24 cellular contexts compared by ENCODE assay signal in genomic region chr4:153089781-153090180, GRCh38.
DNase-seq lines count a peak whose midpoint lies in the region; ATAC-seq, FAIRE-seq and TF ChIP-seq lines count a peak whose summit lies in the region.
"Had no signal": no experiment of that assay in that cellular context is flagged by ENCODE, and none has a peak within 500 bp of the region (broad histone marks: within the 10 kb centered on the region; RNA-seq: fewer than 3 reads in every experiment).

No MANE protein-coding gene starts in this region.

- no peak for TF ChIP-seq POLR2A in GM12878 (IDR thresholded peaks at IDR 0.05; ENCODE audit: low read depth, low read length)

- H3K4me1 Mint-ChIP-seq in GM23338 = peaks cover 34% of the 10 kb centered on the region
- peaks cover 17 to 23% (median 20%) of the 10 kb centered on the region in 4 donors for H3K4me1 Mint-ChIP-seq in naive thymus-derived CD8-positive, alpha-beta T cell

- SMC1A ChIA-PET in GM12878 (lab: Charles Lee; ENCODE audit: uncharacterized antibody, unreplicated experiment) = interaction anchor here (0.9 to 3.6 kb wide), 6 partner anchors 11 to 311 kb away, joined by 3 to 22 read pairs (median 3); no protein-coding TSS in a partner anchor

- H3K27me3 Mint-ChIP-seq in GM23338 (ENCODE audit: insufficient read depth, low read depth, poor library complexity) = peaks cover 4% of the 10 kb centered on the region
- H3K27me3 Mint-ChIP-seq in naive thymus-derived CD8-positive, alpha-beta T cell = no peaks in the 10 kb centered on the region
- H3K27me3 Mint-ChIP-seq: CD8-positive, alpha-beta memory T cell had no signal

- H3K9ac ChIP-seq in GM12878 (ENCODE audit: control insufficient read depth, insufficient read depth, low read length) = no peak overlapping the region
- H3K9ac ChIP-seq: SK-N-SH had no signal

- H3K27ac ChIP-seq in GM23338 (ENCODE audit: low read depth) (no peak overlapping the region), GM12878 (ENCODE audit: control insufficient read depth, insufficient read depth) (no peak overlapping the region)
- H3K27ac ChIP-seq: C4-2B had no signal

- H4K20me1 ChIP-seq in GM23338 (replicated peaks; ENCODE audit: insufficient read depth) = no peaks in the 10 kb centered on the region
- H4K20me1 ChIP-seq in GM12878 (ENCODE audit: control insufficient read depth, insufficient read depth) = no peaks in the 10 kb centered on the region

- CTCF ChIA-PET in GM12878 (lab: Yijun Ruan, JAX) = interaction anchor here (1.1 to 4.1 kb wide), 3 partner anchors 38 to 1290 kb away, joined by 3 to 27 read pairs (median 3); no protein-coding TSS in a partner anchor

- H3K9me2 ChIP-seq in GM23338 (ENCODE audit: insufficient read depth) = 0 out of 2 replicates have a peak, but pooled peaks cover under 1% of the 10 kb centered on the region
- H3K9me2 ChIP-seq: SK-N-SH had no signal

- H3K9me3 Mint-ChIP-seq in GM23338 = no peaks in the 10 kb centered on the region
- H3K9me3 Mint-ChIP-seq in naive thymus-derived CD8-positive, alpha-beta T cell = no peaks in the 10 kb centered on the region
- H3K9me3 Mint-ChIP-seq: CD8-positive, alpha-beta memory T cell had no signal

- H3K4me3 ChIP-seq in GM23338 (no peak overlapping the region), GM12878 (no peak overlapping the region)

- no peak for TF ChIP-seq RAD21 in GM12878 (IDR thresholded peaks at IDR 0.05; ENCODE audit: insufficient read depth, low read depth, low read length)

- no peak for FAIRE-seq in GM12878 (lab: Jason Lieb, UNC)
- FAIRE-seq: D721Med, H54 had no signal

- DNase-seq in GM23338 (ENCODE audit: low spot score) = no peak
- no peak for DNase-seq in GM12878 (ENCODE audit: low read depth, low spot score)
- DNase-seq in hippocampal formation (lab: John Stamatoyannopoulos, UW) = peak; percentile 9 to 56
- DNase-seq in pons (ENCODE audit: low spot score) = peak; percentile 84
- DNase-seq in D341Med (ENCODE audit: low spot score) = no peak
- DNase-seq in naive thymus-derived CD8-positive, alpha-beta T cell = no peak
- DNase-seq in NCI-H524 (lab: John Stamatoyannopoulos, UW) = no peak
- DNase-seq: AML-193; CD8-positive, alpha-beta memory T cell; EL; GF-D8; Karpas-422; NCI-H1417; NCI-H187; NCI-H446 treated with DMSO at 0.1 percent for 48 hours; NCI-H748 treated with DMSO at 0.1 percent for 48 hours; NK-92 treated with Interleukin-12 subunit alpha and Interleukin-12 subunit beta, amount 100 ng/mL, for 24 hours; SIG-M5; SK-N-SH had no signal

- H3F3A ChIP-seq in GM23338 (replicated peaks; ENCODE audit: low read depth) = no peaks in the 10 kb centered on the region

- no peaks in the 10 kb centered on the region for H3K9me3 ChIP-seq in GM12878 (replicated peaks; ENCODE audit: control insufficient read depth, insufficient read depth, low read length)
- H3K9me3 ChIP-seq: SK-N-SH had no signal

- WGBS in GM12878 (ENCODE audit: insufficient coverage, insufficient replicate concordance, low lambda C conversion rate, missing lambda C conversion rate) = 12% methylated on average over 8 of the region's 8 CpGs

- H3K27me3 ChIP-seq in GM23338 (ENCODE audit: insufficient read depth) = no peaks in the 10 kb centered on the region
- no peaks in the 10 kb centered on the region for H3K27me3 ChIP-seq in GM12878 (replicated peaks in 1 of 2; ENCODE audit: control insufficient read depth in 2 of 2, insufficient read depth in 2 of 2, low read length in 1 of 2)

- H3K36me3 Mint-ChIP-seq in GM23338 (ENCODE audit: low read depth) = no peaks in the 10 kb centered on the region
- no peaks in the 10 kb centered on the region for H3K36me3 Mint-ChIP-seq in naive thymus-derived CD8-positive, alpha-beta T cell
- H3K36me3 Mint-ChIP-seq: CD8-positive, alpha-beta memory T cell had no signal

- no TSS peak for BruUV-seq in GM12878 (replicated peaks; lab: Mats Ljungman, UMichigan)

- H2AFZ ChIP-seq in GM23338 = peak overlapping the region; percentile 76
- no peak overlapping the region for H2AFZ ChIP-seq in GM12878 (ENCODE audit: control insufficient read depth, low read depth, low read length)

- RAD21 ChIA-PET in GM12878 (lab: Charles Lee; ENCODE audit: unreplicated experiment) = interaction anchor here (1.6 kb wide), 1 partner anchor 38 kb away, joined by 10 read pairs; no protein-coding TSS in a partner anchor

- TF ChIP-seq CTCF in GM23338 (conservative IDR thresholded peaks at IDR 0.05; ENCODE audit: low read depth in 2 of 2) (no peak), GM12878 (IDR thresholded peaks at IDR 0.05 in 2 of 3, conservative IDR thresholded peaks at IDR 0.05 in 1 of 3; ENCODE audit: control insufficient read depth in 2 of 3, extremely low read depth in 1 of 3, insufficient read depth in 1 of 3, low read depth in 3 of 3, low read length in 3 of 3) (no peak)

- no peak for TF ChIP-seq EP300 in GM12878 (IDR thresholded peaks at IDR 0.05; ENCODE audit: borderline replicate concordance in 1 of 2, control insufficient read depth in 1 of 2, low read depth in 2 of 2, low read length in 2 of 2)

- H3K4me3 Mint-ChIP-seq in GM23338 = no peak overlapping the region
- H3K4me3 Mint-ChIP-seq in naive thymus-derived CD8-positive, alpha-beta T cell = no peak overlapping the region
- H3K4me3 Mint-ChIP-seq: CD8-positive, alpha-beta memory T cell had no signal

- H3K36me3 ChIP-seq in GM23338 (ENCODE audit: insufficient read depth) (no peaks in the 10 kb centered on the region), GM12878 (ENCODE audit: control insufficient read depth in 2 of 2, insufficient read depth in 2 of 2, low read length in 1 of 2) (no peaks in the 10 kb centered on the region)

- H3K4me1 ChIP-seq in GM23338 (ENCODE audit: insufficient read depth) (peaks cover 30% of the 10 kb centered on the region), GM12878 (ENCODE audit: control insufficient read depth, insufficient read depth, low read length) (no peaks in the 10 kb centered on the region)

- POLR2A ChIA-PET in GM12878 (lab: Charles Lee) = interaction anchor here (1.1 kb wide), 1 partner anchor 38 kb away, joined by 3 read pairs; no protein-coding TSS in a partner anchor
- POLR2A ChIA-PET in naive thymus-derived CD8-positive, alpha-beta T cell (lab: Charles Lee) = interaction anchor here (1.1 to 1.4 kb wide), 2 partner anchors 24 to 37 kb away, joined by 3 to 5 read pairs; no protein-coding TSS in a partner anchor

- ATAC-seq in GM23338 (no peak), GM12878 (no peak), HG03139 (IDR thresholded peaks at IDR 0.05; ENCODE audit: unreplicated experiment) (no peak)
- no peak for ATAC-seq in naive thymus-derived CD8-positive, alpha-beta T cell
- ATAC-seq: Panc1 had no signal

- in situ Hi-C loops in GM12878 (cut with MboI) = loop anchor here (5.0 kb wide), 1 partner anchor 242 kb away; no protein-coding TSS in a partner anchor

- no peak overlapping the region for H3K4me2 ChIP-seq in GM23338
- H3K4me2 ChIP-seq in GM12878 (ENCODE audit: control insufficient read depth, insufficient read depth) = no peak overlapping the region
- H3K4me2 ChIP-seq: SK-N-SH had no signal

- no peak overlapping the region for H3K27ac Mint-ChIP-seq in GM23338
- H3K27ac Mint-ChIP-seq in naive thymus-derived CD8-positive, alpha-beta T cell = peak overlapping the region in 1 of 10 donors; percentile 26

- H3K79me2 ChIP-seq in GM23338 (replicated peaks; ENCODE audit: insufficient read depth) (no peaks in the 10 kb centered on the region), GM12878 (ENCODE audit: control insufficient read depth, insufficient read depth, low read length) (no peaks in the 10 kb centered on the region)

- intact Hi-C loops in GM12878 (cut with micrococcal nuclease; ENCODE audit: unreplicated experiment) = loop anchor here (5.0 kb wide), 2 partner anchors 228 to 558 kb away; no protein-coding TSS in a partner anchor

TF ChIP-seq in GM23338, 12 proteins besides CTCF, POLR2A, EP300 and RAD21 (continues in another document):
- TF ChIP-seq STAT1 (IDR thresholded peaks at IDR 0.05; ENCODE audit: unreplicated experiment) (no peak), EZH2 (IDR thresholded peaks at IDR 0.05; ENCODE audit: low read depth, unreplicated experiment) (no peak), CREB1 (CRISPR knock-in tag; IDR thresholded peaks at IDR 0.05; ENCODE audit: low read depth) (no peak)

TF ChIP-seq in GM12878, 131 proteins besides CTCF, POLR2A, EP300 and RAD21:
- TF ChIP-seq RUNX3 (IDR thresholded peaks at IDR 0.05; ENCODE audit: low read length) = peak; percentile 52; the same call in 1 of the 2 replicates
- 0 out of 2 replicates have a peak, but pooled peaks have one; percentile 13 for TF ChIP-seq MEF2A (IDR thresholded peaks at IDR 0.05; ENCODE audit: insufficient read depth, low read depth, low read length)
- TF ChIP-seq CBX5 (IDR thresholded peaks at IDR 0.05; ENCODE audit: low read depth) = no peak
- peak; percentile 7; the same call in 1 of the 2 replicates for TF ChIP-seq JUNB (IDR thresholded peaks at IDR 0.05)
- TF ChIP-seq CHD1 (IDR thresholded peaks at IDR 0.05; ENCODE audit: low read depth, low read length) = no peak

Comparison
In these comparisons a context has a peak if more than half of its experiments do, and no peak if none do; other contexts are left out.
1. DNase-seq: peak in hippocampal formation (2 of 2) and pons (single experiment); none in GM23338 (single experiment), GM12878 (single experiment), D341Med (single experiment), naive thymus-derived CD8-positive, alpha-beta T cell (0 of 10) and NCI-H524 (0 of 2).